In the genomic region with DNA sequence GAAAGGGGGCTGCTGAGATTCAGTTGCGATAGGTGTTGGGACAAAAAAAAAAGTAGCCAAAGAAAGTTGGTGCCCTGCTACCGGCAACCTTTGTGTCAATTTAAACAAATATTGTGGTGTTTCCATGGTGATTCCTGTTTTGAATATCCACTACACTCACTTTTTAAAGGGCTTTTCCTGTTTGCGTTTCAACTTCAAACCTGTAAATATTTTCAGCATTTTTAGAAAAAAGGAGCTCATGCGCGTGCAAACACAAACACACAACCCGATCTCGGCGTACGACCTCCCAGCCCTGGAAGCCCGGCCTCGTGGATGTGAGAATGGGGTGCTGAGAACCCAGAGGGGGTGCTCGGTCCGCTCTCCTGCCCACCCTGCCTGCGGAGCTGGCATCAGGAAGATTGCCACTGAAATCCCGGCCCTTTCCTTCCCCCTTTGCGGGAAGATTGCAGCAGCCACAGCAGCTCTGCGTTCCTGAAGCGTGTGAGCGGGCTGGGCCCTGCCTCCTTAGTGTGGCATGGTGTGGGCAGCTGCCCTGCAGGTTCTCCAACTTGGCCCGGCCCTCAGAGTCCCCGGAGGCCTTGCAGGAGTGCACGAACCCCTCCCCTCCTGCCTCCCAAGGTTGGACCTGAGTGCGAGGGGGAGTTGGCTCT, we compare ENCODE assay signal across 13 cellular contexts. TPM values are rescaled to one million over a fixed set of nuclear protein-coding genes. Genes with fewer than 3 reads are reported as not detected.
DNase-seq lines count a peak whose midpoint lies in the region; ATAC-seq and TF ChIP-seq lines count a peak whose summit lies in the region.
"Had no signal": no experiment of that assay in that cellular context is flagged by ENCODE, and none has a peak within 500 bp of the region (broad histone marks: within the 10 kb centered on the region; RNA-seq: fewer than 3 reads in every experiment).

No MANE protein-coding gene starts in this region.

- intact Hi-C loops in body of pancreas (cut with DNase I), result no loop called here
- intact Hi-C loops in left lung (cut with DNase I), result no loop called here
- intact Hi-C loops in gastrocnemius medialis (cut with DNase I; ENCODE audit: low total_unique reads), result no loop called here
- intact Hi-C loops in activated naive CD4-positive, alpha-beta T cell treated with anti-CD3 and anti-CD28 coated beads for 36 hours (cut with micrococcal nuclease), result no loop called here

- H3K27ac ChIP-seq in HEK293 (ENCODE audit: extremely low read depth, low read depth, low read length) (no peak overlapping the region), body of pancreas (peak overlapping the region in 2 of 4 donors; percentile 34 to 37), left lung (peak overlapping the region; percentile 48 to 68), gastrocnemius medialis (peak overlapping the region; percentile 66 to 72 (median 68)), WERI-Rb-1 (no peak overlapping the region)
- H3K27ac ChIP-seq: BLaER1 had no signal

- 53 to 73% methylated on average over 12 to 23 of the region's 23 CpGs for WGBS in body of pancreas, 2 donors

- no peak overlapping the region for H3K4me3 Mint-ChIP-seq in activated naive CD4-positive, alpha-beta T cell treated with anti-CD3 and anti-CD28 coated beads for 36 hours
- H3K4me3 Mint-ChIP-seq: activated CD4-positive, alpha-beta T cell treated with anti-CD3 and anti-CD28 coated beads, Interleukin-2, amount 10 ng/mL, durations not matched to agents 7 days and 5 days; T-cell had no signal

- no peaks in the 10 kb centered on the region for H3K27me3 Mint-ChIP-seq in activated naive CD4-positive, alpha-beta T cell treated with anti-CD3 and anti-CD28 coated beads for 36 hours (ENCODE audit: low read depth)
- H3K27me3 Mint-ChIP-seq: activated CD4-positive, alpha-beta T cell treated with anti-CD3 and anti-CD28 coated beads, Interleukin-2, amount 10 ng/mL, durations not matched to agents 7 days and 5 days; T-cell had no signal

- H3K4me1 ChIP-seq in HEK293 (ENCODE audit: control insufficient read depth, insufficient read depth, low read length) (peaks cover 5% of the 10 kb centered on the region; the same call in 1 of the 2 replicates), body of pancreas (peaks cover 26% of the 10 kb centered on the region), left lung (peaks cover 16 to 33% of the 10 kb centered on the region in 2 donors), gastrocnemius medialis (peaks cover 81 to 85% of the 10 kb centered on the region in 2 donors)

- in situ Hi-C loops in gastrocnemius medialis (cut with MboI; ENCODE audit: low sequenced_read_pairs in 4 of 4), result no loop called here

- no peaks in the 10 kb centered on the region for H3K9me3 Mint-ChIP-seq in activated naive CD4-positive, alpha-beta T cell treated with anti-CD3 and anti-CD28 coated beads for 36 hours
- H3K9me3 Mint-ChIP-seq: activated CD4-positive, alpha-beta T cell treated with anti-CD3 and anti-CD28 coated beads, Interleukin-2, amount 10 ng/mL, durations not matched to agents 7 days and 5 days; T-cell had no signal

- peaks cover 0 to 12% of the 10 kb centered on the region in 2 experiments; a peak in 1 of 3 replicates for H3K36me3 ChIP-seq in HEK293 (ENCODE audit: control insufficient read depth in 2 of 2, insufficient read depth in 1 of 2, low read length in 2 of 2)
- H3K36me3 ChIP-seq in body of pancreas (replicated peaks in 1 of 2; ENCODE audit: insufficient read depth in 1 of 2, low read depth in 2 of 2), result no peaks in the 10 kb centered on the region
- no peaks in the 10 kb centered on the region for H3K36me3 ChIP-seq in left lung
- H3K36me3 ChIP-seq in gastrocnemius medialis, result no peaks in the 10 kb centered on the region
- no peaks in the 10 kb centered on the region for H3K36me3 ChIP-seq in MG63
- H3K36me3 ChIP-seq in WERI-Rb-1, result peaks cover 27% of the 10 kb centered on the region
- H3K36me3 ChIP-seq: BLaER1 had no signal

- ATAC-seq in body of pancreas (peak; percentile 45), left lung (peak; percentile 92), gastrocnemius medialis (no peak)
- no peak for ATAC-seq in stimulated activated naive CD8-positive, alpha-beta T cell treated with anti-CD3 and anti-CD28 coated beads, Interleukin-15, Interleukin-2, amounts not matched to agents 100 U/mL and 50 U/mL, for 24 hours
- ATAC-seq: T-cell had no signal

- DNase-seq in body of pancreas (peak in 3 of 4 donors; percentile 48 to 68 (median 68)), left lung (peak in 1 of 2 donors; percentile 73), gastrocnemius medialis (no peak), MG63 (no peak), WERI-Rb-1 (no peak)
- DNase-seq in stimulated activated naive CD8-positive, alpha-beta T cell treated with anti-CD3 and anti-CD28 coated beads, Interleukin-15, Interleukin-2, amounts not matched to agents 100 U/mL and 50 U/mL, for 24 hours, result no peak
- no peak for DNase-seq in activated naive CD4-positive, alpha-beta T cell treated with anti-CD3 and anti-CD28 coated beads for 36 hours
- DNase-seq: activated CD4-positive, alpha-beta T cell treated with anti-CD3 and anti-CD28 coated beads, Interleukin-2, amount 10 ng/mL, durations not matched to agents 7 days and 5 days; IMR-90; NCI-H187 treated with DMSO at 0.1 percent for 48 hours; T-cell had no signal

- H3K36me3 Mint-ChIP-seq in activated naive CD4-positive, alpha-beta T cell treated with anti-CD3 and anti-CD28 coated beads for 36 hours (ENCODE audit: low read depth), result no peaks in the 10 kb centered on the region
- H3K36me3 Mint-ChIP-seq: T-cell had no signal

- no peak for TF ChIP-seq CTCF in HEK293 (tag by site-specific recombination; IDR thresholded peaks at IDR 0.05)
- TF ChIP-seq CTCF in body of pancreas (IDR thresholded peaks at IDR 0.05), result no peak
- no peak for TF ChIP-seq CTCF in left lung (IDR thresholded peaks at IDR 0.05)
- TF ChIP-seq CTCF in gastrocnemius medialis (IDR thresholded peaks at IDR 0.05 in 4 of 5, conservative IDR thresholded peaks at IDR 0.05 in 1 of 5), result no peak
- no peak for TF ChIP-seq CTCF in WERI-Rb-1 (IDR thresholded peaks at IDR 0.05; ENCODE audit: low read depth, low read length)

- H3K27ac Mint-ChIP-seq in activated naive CD4-positive, alpha-beta T cell treated with anti-CD3 and anti-CD28 coated beads for 36 hours, result no peak overlapping the region
- H3K27ac Mint-ChIP-seq: activated CD4-positive, alpha-beta T cell treated with anti-CD3 and anti-CD28 coated beads, Interleukin-2, amount 10 ng/mL, durations not matched to agents 7 days and 5 days; T-cell had no signal

- POLR2A ChIA-PET in HEK293 (lab: Yijun Ruan, JAX), result no interaction called here

- H3K4me3 ChIP-seq in HEK293 (ENCODE audit: low read depth, low read length) (no peak overlapping the region), body of pancreas (no peak overlapping the region), left lung (peak overlapping the region in 1 of 2 donors; percentile 1), gastrocnemius medialis (peak overlapping the region in 1 of 4 donors; percentile 25), MG63 (no peak overlapping the region), WERI-Rb-1 (ENCODE audit: low read depth, low read length) (no peak overlapping the region)
- H3K4me3 ChIP-seq: BLaER1 had no signal

- H3K9me3 ChIP-seq in HEK293 (ENCODE audit: control insufficient read depth, insufficient read depth, low read depth, low read length) (no peaks in the 10 kb centered on the region), body of pancreas (no peaks in the 10 kb centered on the region), left lung (no peaks in the 10 kb centered on the region), gastrocnemius medialis (no peaks in the 10 kb centered on the region), MG63 (no peaks in the 10 kb centered on the region), WERI-Rb-1 (ENCODE audit: severe bottlenecking) (no peaks in the 10 kb centered on the region)
- H3K9me3 ChIP-seq: BLaER1 had no signal

- CTCF ChIA-PET in HEK293 (lab: Yijun Ruan, JAX), result no interaction called here
- CTCF ChIA-PET in activated naive CD4-positive, alpha-beta T cell treated with anti-CD3 and anti-CD28 coated beads for 36 hours (lab: Charles Lee), result no interaction called here

- no peaks in the 10 kb centered on the region for H3K27me3 ChIP-seq in body of pancreas
- no peaks in the 10 kb centered on the region for H3K27me3 ChIP-seq in left lung
- H3K27me3 ChIP-seq in gastrocnemius medialis, result no peaks in the 10 kb centered on the region
- H3K27me3 ChIP-seq in MG63, result no peaks in the 10 kb centered on the region
- no peaks in the 10 kb centered on the region for H3K27me3 ChIP-seq in WERI-Rb-1 (ENCODE audit: insufficient read depth, low read depth, severe bottlenecking)
- H3K27me3 ChIP-seq: BLaER1 had no signal

- peak in 1 of 3 donors; percentile 10 for TF ChIP-seq POLR2A in body of pancreas (IDR thresholded peaks at IDR 0.05)
- no peak for TF ChIP-seq POLR2A in gastrocnemius medialis (IDR thresholded peaks at IDR 0.05)

- H3K4me1 Mint-ChIP-seq in activated naive CD4-positive, alpha-beta T cell treated with anti-CD3 and anti-CD28 coated beads for 36 hours (ENCODE audit: low read depth), result no peaks in the 10 kb centered on the region
- H3K4me1 Mint-ChIP-seq: activated CD4-positive, alpha-beta T cell treated with anti-CD3 and anti-CD28 coated beads, Interleukin-2, amount 10 ng/mL, durations not matched to agents 7 days and 5 days had no signal

TF ChIP-seq in HEK293, 187 proteins besides CTCF, POLR2A, EP300 and RAD21:
- TF ChIP-seq ZNF24 (tag by site-specific recombination; IDR thresholded peaks at IDR 0.05) (no peak), SCRT2 (tag by site-specific recombination; IDR thresholded peaks at IDR 0.05) (peak; percentile 4; the same call in 1 of the 2 replicates), SCRT1 (tag by site-specific recombination; IDR thresholded peaks at IDR 0.05; ENCODE audit: borderline replicate concordance) (peak; percentile 2; the same call in 1 of the 2 replicates)
TF ChIP-seq in HEK293: peak in this region for 2.

RNA-seq across cellular contexts. Expression of a gene that starts 34.8 kb away (rescaled TPM):
- total RNA-seq in body of pancreas (10 to 100 TPM in 1 of 2 donors, 1 to 10 TPM in 1; 9.3 to 14.2 TPM), left lung (10 to 100 TPM; 41.8 to 44.0 TPM), gastrocnemius medialis (100 to 1,000 TPM in 1 of 4 donors, 10 to 100 TPM in 3; 19.1 to 121 (median 80.6) TPM)
- total RNA-seq in MG63 (2014; rRNA removed; shearing (Covaris generic); ENCODE audit: low replicate concordance), result 1.1 and 1.2 TPM in 2 replicates
- total RNA-seq in activated naive CD4-positive, alpha-beta T cell treated with anti-CD3 and anti-CD28 coated beads for 36 hours, result 1 to 10 TPM; 1.7 to 2.0 TPM

Comparison
In these comparisons a context has a peak if more than half of its experiments do, and no peak if none do; other contexts are left out.
1. H3K27ac ChIP-seq: peak in left lung (2 of 2) and gastrocnemius medialis (4 of 4); none in HEK293 (single experiment) and WERI-Rb-1 (single experiment).
2. ATAC-seq: peak in body of pancreas (single experiment) and left lung (single experiment); none in gastrocnemius medialis (0 of 2) and stimulated activated naive CD8-positive, alpha-beta T cell treated with anti-CD3 and anti-CD28 coated beads, Interleukin-15, Interleukin-2, amounts not matched to agents 100 U/mL and 50 U/mL, for 24 hours (single experiment).
3. DNase-seq: peak in body of pancreas (3 of 4); none in gastrocnemius medialis (0 of 2), MG63 (single experiment), stimulated activated naive CD8-positive, alpha-beta T cell treated with anti-CD3 and anti-CD28 coated beads, Interleukin-15, Interleukin-2, amounts not matched to agents 100 U/mL and 50 U/mL, for 24 hours (single experiment), activated naive CD4-positive, alpha-beta T cell treated with anti-CD3 and anti-CD28 coated beads for 36 hours (single experiment) and WERI-Rb-1 (single experiment).